In genomic region chr3:16883057-16883725, GRCh38 we compare ENCODE assay signal across 8 cellular contexts. TPM values are rescaled to one million over a fixed set of nuclear protein-coding genes. Genes with fewer than 3 reads are reported as not detected.
DNase-seq lines count a peak whose midpoint lies in the region; ATAC-seq and TF ChIP-seq lines count a peak whose summit lies in the region.

No MANE protein-coding gene starts in this region.

- POLR2A ChIA-PET in HEK293 (lab: Yijun Ruan, JAX) = interaction anchor here (0.8 to 1.0 kb wide), 3 partner anchors 16 to 346 kb away, joined by 3 to 6 read pairs (median 3); no protein-coding TSS in a partner anchor

- no peak for ATAC-seq in natural killer cell
- ATAC-seq in GM21381 (IDR thresholded peaks at IDR 0.05; ENCODE audit: unreplicated experiment) = no peak
- ATAC-seq in GM18520 (IDR thresholded peaks at IDR 0.05; ENCODE audit: unreplicated experiment) = no peak

- H3K27me3 Mint-ChIP-seq in natural killer cell (ENCODE audit: low read depth in 2 of 2) = peaks cover 11 to 14% of the 10 kb centered on the region in 2 donors

- H3K36me3 ChIP-seq in HEK293 (ENCODE audit: control insufficient read depth in 2 of 2, insufficient read depth in 1 of 2, low read length in 2 of 2) = no peaks in the 10 kb centered on the region
- no peaks in the 10 kb centered on the region for H3K36me3 ChIP-seq in duodenal mucosa (ENCODE audit: control insufficient read depth in 1 of 2, insufficient read depth in 2 of 2, low read length in 2 of 2)

- H3K27ac Mint-ChIP-seq in natural killer cell = peak overlapping the region; percentile 66 to 96

- H3K4me3 ChIP-seq in HEK293 (ENCODE audit: low read depth, low read length) (no peak overlapping the region), duodenal mucosa (ENCODE audit: low read depth in 1 of 2, low read length in 2 of 2) (peak overlapping the region; percentile 64 to 91)

- H3K4me1 ChIP-seq in HEK293 (ENCODE audit: control insufficient read depth, insufficient read depth, low read length) = peaks cover 9% of the 10 kb centered on the region
- H3K4me1 ChIP-seq in duodenal mucosa (ENCODE audit: control insufficient read depth in 1 of 2, insufficient read depth in 2 of 2, low read length in 2 of 2) = peaks cover 15 to 19% of the 10 kb centered on the region in 2 donors

- H3K27ac ChIP-seq in HEK293 (ENCODE audit: extremely low read depth, low read depth, low read length) = no peak overlapping the region
- H3K27ac ChIP-seq in duodenal mucosa (ENCODE audit: low read depth, low read length) = no peak overlapping the region

- no peaks in the 10 kb centered on the region for H3K36me3 Mint-ChIP-seq in natural killer cell

- intact Hi-C loops in natural killer cell (cut with micrococcal nuclease) = no loop called here

- CTCF ChIA-PET in HEK293 (lab: Yijun Ruan, JAX) = interaction anchor here (0.5 to 1.6 kb wide), 6 partner anchors 11 to 183 kb away, joined by 3 to 8 read pairs (median 4); no protein-coding TSS in a partner anchor

- peak overlapping the region; percentile 55 for H3K9ac ChIP-seq in duodenal mucosa (ENCODE audit: low read depth in 1 of 2, low read length in 2 of 2)

- no peaks in the 10 kb centered on the region for H3K9me3 ChIP-seq in HEK293 (ENCODE audit: control insufficient read depth, insufficient read depth, low read depth, low read length)
- H3K9me3 ChIP-seq in duodenal mucosa (ENCODE audit: control insufficient read depth in 1 of 2, low read length in 2 of 2) = no peaks in the 10 kb centered on the region

- H3K4me1 Mint-ChIP-seq in natural killer cell = peaks cover 28 to 39% of the 10 kb centered on the region in 2 donors

- no peaks in the 10 kb centered on the region for H3K27me3 ChIP-seq in duodenal mucosa (ENCODE audit: control insufficient read depth in 1 of 2, insufficient read depth in 2 of 2, low read length in 2 of 2)

- peak overlapping the region; percentile 83 for H3K4me3 Mint-ChIP-seq in natural killer cell

- DNase-seq in AG08395 (ENCODE audit: low spot score) (peak; percentile 30), natural killer cell (no peak), OCI-M2 (lab: John Stamatoyannopoulos, UW; ENCODE audit: unreplicated experiment) (no peak), NCI-H1694 treated with DMSO at 0.1 percent for 48 hours (lab: John Stamatoyannopoulos, UW) (no peak)

- TF ChIP-seq CTCF in HEK293 (tag by site-specific recombination; IDR thresholded peaks at IDR 0.05) (no peak), natural killer cell (IDR thresholded peaks at IDR 0.05) (no peak)

- no peaks in the 10 kb centered on the region for H3K9me3 Mint-ChIP-seq in natural killer cell

TF ChIP-seq in HEK293, 187 proteins besides CTCF, POLR2A, EP300 and RAD21:
- TF ChIP-seq ZNF529 (tag by site-specific recombination; IDR thresholded peaks at IDR 0.05; ENCODE audit: insufficient replicate concordance) (no peak), ZNF175 (tag by site-specific recombination; IDR thresholded peaks at IDR 0.05) (no peak), BCL11A (tag by site-specific recombination; IDR thresholded peaks at IDR 0.05; ENCODE audit: low read depth) (no peak), OSR2 (tag by site-specific recombination; IDR thresholded peaks at IDR 0.05) (no peak), SP2 (tag by site-specific recombination; IDR thresholded peaks at IDR 0.05) (no peak), ZNF169 (tag by site-specific recombination; IDR thresholded peaks at IDR 0.05) (no peak), SALL2 (tag by site-specific recombination; IDR thresholded peaks at IDR 0.05; ENCODE audit: borderline replicate concordance) (no peak)
- TF ChIP-seq, protein P1, sequence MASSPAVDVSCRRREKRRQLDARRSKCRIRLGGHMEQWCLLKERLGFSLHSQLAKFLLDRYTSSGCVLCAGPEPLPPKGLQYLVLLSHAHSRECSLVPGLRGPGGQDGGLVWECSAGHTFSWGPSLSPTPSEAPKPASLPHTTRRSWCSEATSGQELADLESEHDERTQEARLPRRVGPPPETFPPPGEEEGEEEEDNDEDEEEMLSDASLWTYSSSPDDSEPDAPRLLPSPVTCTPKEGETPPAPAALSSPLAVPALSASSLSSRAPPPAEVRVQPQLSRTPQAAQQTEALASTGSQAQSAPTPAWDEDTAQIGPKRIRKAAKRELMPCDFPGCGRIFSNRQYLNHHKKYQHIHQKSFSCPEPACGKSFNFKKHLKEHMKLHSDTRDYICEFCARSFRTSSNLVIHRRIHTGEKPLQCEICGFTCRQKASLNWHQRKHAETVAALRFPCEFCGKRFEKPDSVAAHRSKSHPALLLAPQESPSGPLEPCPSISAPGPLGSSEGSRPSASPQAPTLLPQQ (tag by site-specific recombination; IDR thresholded peaks at IDR 0.05) = 0 out of 2 replicates have a peak, but pooled peaks have one; percentile 25

RNA-seq across cellular contexts. Expression of gene PLCL2, which starts 1.6 kb away (rescaled TPM):
- 10 to 100 TPM; 71.5 to 94.9 (median 84.7) TPM for total RNA-seq in natural killer cell
